1 cellular context compared by ENCODE assay signal in genomic region chr19:50333235-50333736, GRCh38.
A peak's percentile ranks its signal among the peaks of the same experiment; 100 is the strongest.
TF ChIP-seq lines count a peak whose summit lies in the region.

No MANE protein-coding gene starts in this region.

TF ChIP-seq in K562, 482 proteins besides CTCF, POLR2A, EP300 and RAD21 (continued from another document and continues in another):
- TF ChIP-seq PRDM10 (IDR thresholded peaks at IDR 0.05; ENCODE audit: partially characterized antibody) (peak; percentile 27), ZNF217 (CRISPR knock-in tag; IDR thresholded peaks at IDR 0.05) (no peak), RFX1 (IDR thresholded peaks at IDR 0.05) (no peak), ZNF197 (CRISPR knock-in tag; IDR thresholded peaks at IDR 0.05; ENCODE audit: low read depth) (peak; percentile 94; the same call in 1 of the 2 replicates), ZNF778 (CRISPR knock-in tag; IDR thresholded peaks at IDR 0.05) (no peak), ZNF511 (CRISPR knock-in tag; IDR thresholded peaks at IDR 0.05) (no peak), ZBTB34 (CRISPR knock-in tag; IDR thresholded peaks at IDR 0.05) (no peak), FOXK2 (conservative IDR thresholded peaks at IDR 0.05 in 1 of 2, IDR thresholded peaks at IDR 0.05 in 1 of 2; ENCODE audit: low read depth in 2 of 2) (peak; percentile 89 to 93), MYBL2 (IDR thresholded peaks at IDR 0.05; ENCODE audit: low read depth) (no peak), MYBL2 (CRISPR knock-in tag; IDR thresholded peaks at IDR 0.05; ENCODE audit: borderline replicate concordance) (no peak), SMAD1 (IDR thresholded peaks at IDR 0.05; ENCODE audit: low read depth, low read length, partially characterized antibody) (no peak), RBM22 (IDR thresholded peaks at IDR 0.05; ENCODE audit: low read depth, low read length, poor library complexity, severe bottlenecking) (no peak), NCOA2 (IDR thresholded peaks at IDR 0.05; ENCODE audit: partially characterized antibody in 2 of 2) (no peak), HDAC3 (IDR thresholded peaks at IDR 0.05; ENCODE audit: borderline replicate concordance, partially characterized antibody) (no peak), ZNF184 (CRISPR knock-in tag; IDR thresholded peaks at IDR 0.05) (no peak), CEBPZ (IDR thresholded peaks at IDR 0.05; ENCODE audit: borderline replicate concordance, low read depth, low read length) (no peak), LCOR (CRISPR knock-in tag; IDR thresholded peaks at IDR 0.05) (no peak), NELFE (IDR thresholded peaks at IDR 0.05; ENCODE audit: insufficient read depth, insufficient read length) (no peak), ZNF121 (CRISPR knock-in tag; conservative IDR thresholded peaks at IDR 0.05) (no peak), KLF10 (CRISPR knock-in tag; IDR thresholded peaks at IDR 0.05) (no peak), E2F8 (IDR thresholded peaks at IDR 0.05; ENCODE audit: low read depth, partially characterized antibody) (peak; percentile 35), ZBTB33 (CRISPR knock-in tag; IDR thresholded peaks at IDR 0.05) (no peak), U2AF2 (optimal IDR thresholded peaks at IDR 0.05; ENCODE audit: low read depth, low read length) (no peak), PBX2 (CRISPR knock-in tag; IDR thresholded peaks at IDR 0.05; ENCODE audit: low read depth) (no peak), PBX2 (tag; conservative IDR thresholded peaks at IDR 0.05; ENCODE audit: low read depth) (no peak), IRF2 (CRISPR knock-in tag; IDR thresholded peaks at IDR 0.05) (no peak), KLF1 (tag; IDR thresholded peaks at IDR 0.05) (no peak), SAFB (IDR thresholded peaks at IDR 0.05; ENCODE audit: borderline replicate concordance, low read depth, low read length) (peak; percentile 20; the same call in 1 of the 2 replicates), ZNF174 (CRISPR knock-in tag; IDR thresholded peaks at IDR 0.05) (no peak), CEBPG (CRISPR knock-in tag; IDR thresholded peaks at IDR 0.05) (no peak), CEBPG (tag; conservative IDR thresholded peaks at IDR 0.05 in 1 of 2, IDR thresholded peaks at IDR 0.05 in 1 of 2) (no peak), ETV1 (tag; conservative IDR thresholded peaks at IDR 0.05; ENCODE audit: low read depth) (no peak; the same call in 1 of the 2 replicates), ZNF512 (tag; IDR thresholded peaks at IDR 0.05) (no peak), ZNF57 (CRISPR knock-in tag; IDR thresholded peaks at IDR 0.05) (no peak), MAX (CRISPR knock-in tag; IDR thresholded peaks at IDR 0.05) (no peak), SIN3B (IDR thresholded peaks at IDR 0.05; ENCODE audit: low read depth) (no peak), SREBF1 (IDR thresholded peaks at IDR 0.05; ENCODE audit: borderline replicate concordance, low read depth, low read length) (peak; percentile 65; the same call in 1 of the 2 replicates), CHD2 (IDR thresholded peaks at IDR 0.05; ENCODE audit: low read depth, low read length) (0 out of 2 replicates have a peak, but pooled peaks have one; percentile 13), ZNF639 (CRISPR knock-in tag; conservative IDR thresholded peaks at IDR 0.05 in 1 of 2, IDR thresholded peaks at IDR 0.05 in 1 of 2) (peak in 1 of 2 experiments; percentile 62; a peak in 1 of 4 replicates), HNRNPLL (IDR thresholded peaks at IDR 0.05; ENCODE audit: low read depth, low read length, poor library complexity, severe bottlenecking) (no peak), STAT5A (IDR thresholded peaks at IDR 0.05; ENCODE audit: borderline replicate concordance, low read length) (no peak), FOSL1 (tag; conservative IDR thresholded peaks at IDR 0.05) (peak; percentile 42; the same call in 1 of the 2 replicates), ZNF780A (CRISPR knock-in tag; IDR thresholded peaks at IDR 0.05) (no peak), ZNF589 (CRISPR knock-in tag; IDR thresholded peaks at IDR 0.05; ENCODE audit: low read depth) (no peak)
